In the genomic region with DNA sequence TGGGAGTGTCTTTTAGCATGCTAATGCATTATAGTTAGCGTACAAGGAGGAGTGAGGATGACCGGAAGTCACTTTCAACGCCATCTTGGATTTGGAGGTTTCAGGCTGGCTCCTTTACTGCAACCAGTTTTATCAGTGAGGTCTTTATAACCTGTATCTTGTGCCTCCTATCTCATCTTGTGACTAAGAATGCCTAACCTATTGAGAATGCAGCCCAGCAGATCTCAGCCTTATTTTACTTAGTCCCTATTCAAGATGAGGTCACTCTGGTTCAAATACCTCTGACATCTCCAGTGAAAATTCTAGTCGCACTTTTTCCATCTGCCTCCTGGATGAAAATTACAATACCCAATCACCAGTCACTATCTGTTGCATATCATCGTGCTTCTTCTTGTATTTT, we compare ENCODE assay signal across 27 cellular contexts. TPM values are rescaled to one million over a fixed set of nuclear protein-coding genes. Genes with fewer than 3 reads are reported as not detected.
DNase-seq lines count a peak whose midpoint lies in the region; FAIRE-seq and TF ChIP-seq lines count a peak whose summit lies in the region.
"Had no signal": no experiment of that assay in that cellular context is flagged by ENCODE, and none has a peak within 500 bp of the region (broad histone marks: within the 10 kb centered on the region; RNA-seq: fewer than 3 reads in every experiment).

No MANE protein-coding gene starts in this region.

- H3K79me2 ChIP-seq in trophoblast cell (ENCODE audit: control insufficient read depth, insufficient read depth, low read length, poor library complexity): no peaks in the 10 kb centered on the region

- no peak overlapping the region for H3K14ac ChIP-seq in trophoblast cell (ENCODE audit: low read length)

- H3K4me1 ChIP-seq in trophoblast cell (ENCODE audit: control insufficient read depth in 1 of 2, insufficient read depth in 2 of 2, low read length in 2 of 2) (no peaks in the 10 kb centered on the region), spleen (peaks cover 0 to 7% (median 0%) of the 10 kb centered on the region in 6 donors)
- H3K4me1 ChIP-seq: BE2C had no signal

- no peak overlapping the region for H2AFZ ChIP-seq in trophoblast cell (ENCODE audit: insufficient read depth, low read length, poor library complexity)
- H2AFZ ChIP-seq: GM23248 had no signal

- H2BK5ac ChIP-seq in trophoblast cell (ENCODE audit: low read depth, low read length, poor library complexity): no peak overlapping the region

- H3K4ac ChIP-seq in trophoblast cell (ENCODE audit: low read depth, low read length): no peak overlapping the region

- H3K27me3 ChIP-seq in bronchial epithelial cell (ENCODE audit: control insufficient read depth, insufficient read depth, low read length) (no peaks in the 10 kb centered on the region), trophoblast cell (ENCODE audit: insufficient read depth, low read length) (no peaks in the 10 kb centered on the region), spleen (replicated peaks in 1 of 7) (no peaks in the 10 kb centered on the region)
- H3K27me3 ChIP-seq: BE2C; BLaER1 treated with 17β-estradiol and CSF1 and Interleukin-3, amounts not matched to agents 10 nM and 100 nM had no signal

- no peak overlapping the region for H2AK5ac ChIP-seq in trophoblast cell (ENCODE audit: low read length)

- no CpG with 5 or more reads among the region's 5 CpGs for WGBS in trophoblast cell (ENCODE audit: extremely low coverage, insufficient coverage, insufficient read length)
- 67 to 77% (median 72%) methylated on average over 5 of the region's 5 CpGs for WGBS in spleen, 5 donors

- no peak overlapping the region for H2BK120ac ChIP-seq in trophoblast cell (ENCODE audit: insufficient read depth, low read length, poor library complexity)

- H2BK12ac ChIP-seq in trophoblast cell (ENCODE audit: low read length): no peak overlapping the region

- no peak for TF ChIP-seq CTCF in bronchial epithelial cell (IDR thresholded peaks at IDR 0.05; ENCODE audit: insufficient read depth, low read length, severe bottlenecking)
- TF ChIP-seq CTCF in spleen (IDR thresholded peaks at IDR 0.05 in 8 of 11, conservative IDR thresholded peaks at IDR 0.05 in 3 of 11): no peak

- H3K27ac ChIP-seq in trophoblast cell (ENCODE audit: low read depth, low read length): no peak overlapping the region
- no peak overlapping the region for H3K27ac ChIP-seq in spleen
- H3K27ac ChIP-seq: 22Rv1, A549, GM23248 had no signal

- no peak overlapping the region for H3K9ac ChIP-seq in trophoblast cell (ENCODE audit: low read length)
- H3K9ac ChIP-seq: BLaER1 treated with 17β-estradiol and CSF1 and Interleukin-3, amounts not matched to agents 10 nM and 100 nM; GM23248 had no signal

- H4K91ac ChIP-seq in trophoblast cell (ENCODE audit: low read depth, low read length): no peak overlapping the region

- no peak overlapping the region for H3K23ac ChIP-seq in trophoblast cell (ENCODE audit: low read length)

- no peak for FAIRE-seq in bronchial epithelial cell (lab: Jason Lieb, UNC)
- FAIRE-seq: A549, D721Med, GM12878, GM19239, H1 had no signal

- H4K12ac ChIP-seq in trophoblast cell (ENCODE audit: low read depth, low read length): no peak overlapping the region

- H3K79me1 ChIP-seq in trophoblast cell (ENCODE audit: low read length): no peaks in the 10 kb centered on the region

- TF ChIP-seq POLR2A in spleen (IDR thresholded peaks at IDR 0.05): no peak

- no peak overlapping the region for H3K18ac ChIP-seq in trophoblast cell (ENCODE audit: low read length)

- no peak overlapping the region for H4K8ac ChIP-seq in trophoblast cell (ENCODE audit: low read depth, low read length)

- no peak overlapping the region for H3K4me2 ChIP-seq in trophoblast cell (ENCODE audit: low read length)
- H3K4me2 ChIP-seq: A549 had no signal

- H3K9me3 ChIP-seq in trophoblast cell (ENCODE audit: insufficient read depth, low read depth, low read length) (peaks cover 1% of the 10 kb centered on the region), spleen (peaks cover 0 to 9% (median 0%) of the 10 kb centered on the region in 8 donors)
- H3K9me3 ChIP-seq: A549, BE2C had no signal

- intact Hi-C loops in spleen (cut with DNase I; ENCODE audit: low total_unique reads): no loop called here

- H3K36me3 ChIP-seq in bronchial epithelial cell (ENCODE audit: control insufficient read depth, insufficient read depth, low read length) (no peaks in the 10 kb centered on the region), trophoblast cell (ENCODE audit: control insufficient read depth in 1 of 2, insufficient read depth in 2 of 2, low read length in 2 of 2) (no peaks in the 10 kb centered on the region), spleen (no peaks in the 10 kb centered on the region)
- H3K36me3 ChIP-seq: BE2C; BLaER1 treated with 17β-estradiol and CSF1 and Interleukin-3, amounts not matched to agents 10 nM and 100 nM had no signal

- H3K4me3 ChIP-seq in bronchial epithelial cell (ENCODE audit: low read depth, low read length): no peak overlapping the region
- no peak overlapping the region for H3K4me3 ChIP-seq in trophoblast cell (ENCODE audit: low read depth, low read length)
- no peak overlapping the region for H3K4me3 ChIP-seq in spleen
- H3K4me3 ChIP-seq: A549; BLaER1 treated with 17β-estradiol and CSF1 and Interleukin-3, amounts not matched to agents 10 nM and 100 nM; GM12878; GM23248 had no signal

- DNase-seq in A172 (ENCODE audit: low spot score): peak; percentile 51
- DNase-seq in M059J (ENCODE audit: low read depth): peak; percentile 5
- DNase-seq in bronchial epithelial cell (ENCODE audit: low read depth): peak; percentile 8
- DNase-seq in trophoblast cell: peak; percentile 56 to 74
- no peak for DNase-seq in foreskin melanocyte
- DNase-seq in spleen: no peak
- no peak for DNase-seq in mesenteric fat pad (ENCODE audit: low spot score)
- DNase-seq in NCI-H187 treated with DMSO at 0.1 percent for 48 hours (lab: John Stamatoyannopoulos, UW): no peak
- DNase-seq: ACHN; BE2C; CD4-positive, alpha-beta T cell; CD8-positive, alpha-beta memory T cell; DMS 273 treated with DMSO at 0.1 percent for 48 hours; DMS79; EL; GDM1; GM23248; H7; HCEC 1CT had no signal

RNA-seq across cellular contexts. Expression of a gene that starts 15.3 kb away (rescaled TPM):
- total RNA-seq in A172 (2014; rRNA removed; shearing (Covaris generic)): 235 and 369 TPM in 2 replicates
- total RNA-seq in M059J (2014; rRNA removed; shearing (Covaris generic)): 5.7 and 6.5 TPM in 2 replicates
- total RNA-seq in bronchial epithelial cell: 0.38 TPM in 1 of 2 replicates, not detected in the other
- polyA plus RNA-seq in trophoblast cell (2013): 0.33 and 0.54 TPM in 2 replicates
- total RNA-seq in spleen: 1 to 10 TPM in 6 of 7 donors, under 1 TPM in 1; 0.39 to 3.6 (median 2.4) TPM
- polyA plus RNA-seq in spleen: 1 to 10 TPM in 1 of 3 donors, under 1 TPM in 2; 0.37 to 2.3 (median 0.74) TPM
- total RNA-seq in mesenteric fat pad: not detected
- total RNA-seq: CD4-positive, alpha-beta T cell; CD8-positive, alpha-beta memory T cell; GM23248; H1; H7 had no signal
- polyA plus RNA-seq: CD14-positive monocyte; CD8-positive, alpha-beta memory T cell; GM23248 had no signal

RNA-seq across cellular contexts. Expression of a gene that starts 22.1 kb away (rescaled TPM):
- total RNA-seq in A172 (2014; rRNA removed; shearing (Covaris generic)): not detected in 2 replicates
- not detected in 2 replicates for total RNA-seq in M059J (2014; rRNA removed; shearing (Covaris generic))
- total RNA-seq in bronchial epithelial cell: not detected in 2 replicates
- not detected in 2 replicates for polyA plus RNA-seq in trophoblast cell (2013)
- total RNA-seq in spleen: not detected
- polyA plus RNA-seq in spleen: not detected
- total RNA-seq in mesenteric fat pad: not detected
- total RNA-seq: CD4-positive, alpha-beta T cell; CD8-positive, alpha-beta memory T cell; GM12878; GM23248; H1; H7 had no signal
- polyA plus RNA-seq: A549; CD14-positive monocyte; CD8-positive, alpha-beta memory T cell; GM12878; GM23248; H1 had no signal

Comparison
In these comparisons a context has a peak if more than half of its experiments do, and no peak if none do; other contexts are left out.
1. DNase-seq: peak in A172 (single experiment), M059J (single experiment), bronchial epithelial cell (single experiment) and trophoblast cell (2 of 2); none in foreskin melanocyte (single experiment), spleen (single experiment), mesenteric fat pad (single experiment) and NCI-H187 treated with DMSO at 0.1 percent for 48 hours (single experiment).
2. RNA of a gene that starts 15.3 kb away (total RNA-seq): 235 to 369 TPM in A172; 5.7 to 6.5 TPM in M059J, 0.39 to 3.6 TPM in spleen, 0.38 TPM in bronchial epithelial cell and not detected in mesenteric fat pad (single experiment); every median in the first group is over 10 times any median in the second.